ENCODE assay signal across 24 cellular contexts in the genomic region with DNA sequence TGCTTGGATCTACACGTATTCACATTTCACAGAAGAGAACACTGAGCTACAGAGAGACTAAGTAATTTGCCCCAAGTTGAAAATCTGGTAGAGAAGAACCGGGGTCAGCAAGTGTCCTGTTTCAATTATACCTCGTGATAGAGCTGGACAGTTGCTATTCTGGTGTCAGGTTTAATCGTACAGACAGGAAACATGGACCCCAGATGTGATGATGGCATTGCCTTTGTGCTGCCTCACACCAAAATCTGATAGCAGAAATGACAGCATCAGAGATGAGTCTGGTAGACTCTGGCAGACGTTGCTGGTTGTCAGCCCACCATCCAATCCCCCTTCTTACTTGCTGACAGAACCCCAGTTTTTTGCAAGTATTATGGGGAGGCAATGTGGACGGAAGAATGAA.
DNase-seq lines count a peak whose midpoint lies in the region; ATAC-seq, FAIRE-seq and TF ChIP-seq lines count a peak whose summit lies in the region.
"Had no signal": no experiment of that assay in that cellular context is flagged by ENCODE, and none has a peak within 500 bp of the region (broad histone marks: within the 10 kb centered on the region; RNA-seq: fewer than 3 reads in every experiment).

No MANE protein-coding gene starts in this region.

- no peak overlapping the region for H2BK5ac ChIP-seq in H1 (ENCODE audit: low read depth, low read length)

- H3K56ac ChIP-seq in H1 (replicated peaks; ENCODE audit: insufficient read length, low read depth, low read length) = no peak overlapping the region

- H2BK20ac ChIP-seq in H1 (ENCODE audit: low read length) = no peak overlapping the region

- H3K4me2 ChIP-seq in H1 (ENCODE audit: insufficient read depth in 1 of 2, low read depth in 2 of 2, low read length in 2 of 2) = no peak overlapping the region
- H3K4me2 ChIP-seq: GM23338 had no signal

- H2BK120ac ChIP-seq in H1 (replicated peaks; ENCODE audit: low read depth, low read length) = no peak overlapping the region

- no peak overlapping the region for H4K91ac ChIP-seq in H1 (replicated peaks; ENCODE audit: insufficient read length, low read length)

- H3K14ac ChIP-seq in H1 (ENCODE audit: insufficient read length) = no peak overlapping the region

- H3K4ac ChIP-seq in H1 (replicated peaks; ENCODE audit: insufficient read length, low read depth, low read length) = no peak overlapping the region

- 0 out of 2 replicates have a peak overlapping the region, but pooled peaks have one; percentile 35 for H2BK12ac ChIP-seq in H1 (ENCODE audit: low read depth, low read length)

- H3K9me3 ChIP-seq in AG04450 (ENCODE audit: control insufficient read depth, insufficient read depth, low read length) (peaks cover 3% of the 10 kb centered on the region; the same call in 1 of the 2 replicates), H1 (ENCODE audit: insufficient read depth in 2 of 2, low read depth in 1 of 2, low read length in 1 of 2) (no peaks in the 10 kb centered on the region), mesodermal cell (ENCODE audit: control insufficient read depth, low read length) (no peaks in the 10 kb centered on the region)

- TF ChIP-seq POLR2A in H1 (IDR thresholded peaks at IDR 0.05; ENCODE audit: control extremely low read depth in 1 of 2, low read depth in 2 of 2, low read length in 2 of 2) = no peak

- CTCF ChIA-PET in AG04450 (lab: Charles Lee) (no interaction called here), H1 (lab: Charles Lee; ENCODE audit: partially characterized antibody) (no interaction called here)

- no peak overlapping the region for H4K8ac ChIP-seq in H1 (ENCODE audit: extremely low read depth, insufficient read depth, low read length)

- FAIRE-seq in H1 (lab: Jason Lieb, UNC) = no peak
- FAIRE-seq: GM18507 had no signal

- H3K23me2 ChIP-seq in H1 (ENCODE audit: low read depth, low read length) = peaks cover 6% of the 10 kb centered on the region; the same call in 1 of the 2 replicates

- DNase-seq in AG04450 (ENCODE audit: low read depth, low spot score) = no peak
- DNase-seq in SK-N-DZ (ENCODE audit: low spot score) = peak; percentile 32
- DNase-seq in H1 (ENCODE audit: low read depth in 1 of 2, low spot score in 2 of 2) = no peak
- DNase-seq in GM19240 (ENCODE audit: insufficient read length, low spot score) = no peak
- no peak for DNase-seq in NCI-H2081 treated with DMSO at 0.1 percent for 48 hours (lab: John Stamatoyannopoulos, UW)
- DNase-seq in anterior cingulate cortex (lab: John Stamatoyannopoulos, UW) = no peak
- DNase-seq: ACHN; AML-193; C1 segment of cervical spinal cord; Calu3; CD8-positive, alpha-beta memory T cell; GDM1; MV-4-11; NCI-H1105 treated with DMSO at 0.1 percent for 48 hours; NCI-H1694; NCI-H2081; NCI-H2171 treated with DMSO at 0.1 percent for 48 hours; NCI-H526; SHP77 had no signal

- peak overlapping the region; percentile 98 for H3K27ac ChIP-seq in AG04450 (ENCODE audit: low read depth, low read length)
- no peak overlapping the region for H3K27ac ChIP-seq in H1 (ENCODE audit: low read depth, low read length)
- peak overlapping the region; percentile 61 for H3K27ac ChIP-seq in mesodermal cell (ENCODE audit: low read depth, low read length, severe bottlenecking)
- H3K27ac ChIP-seq: 22Rv1 had no signal

- no peak overlapping the region for H3K4me3 ChIP-seq in AG04450 (ENCODE audit: low read depth, low read length)
- H3K4me3 ChIP-seq in H1 (ENCODE audit: extremely low read depth in 1 of 4, insufficient read depth in 2 of 4, low read depth in 3 of 4, low read length in 4 of 4) = no peak overlapping the region
- no peak overlapping the region for H3K4me3 ChIP-seq in mesodermal cell (ENCODE audit: extremely low read depth, insufficient read depth, low read length, poor library complexity, severe bottlenecking)
- H3K4me3 ChIP-seq: GM23338 had no signal

- peaks cover 0 to 3% of the 10 kb centered on the region in 2 experiments for H4K20me1 ChIP-seq in H1 (replicated peaks in 1 of 2; ENCODE audit: control insufficient read depth in 1 of 2, insufficient read depth in 2 of 2, low read length in 2 of 2)

- no peak overlapping the region for H2BK15ac ChIP-seq in H1 (ENCODE audit: low read length)

- H3K79me2 ChIP-seq in H1 (ENCODE audit: control insufficient read depth in 1 of 2, insufficient read depth in 2 of 2, low read length in 2 of 2) = no peaks in the 10 kb centered on the region

- no peaks in the 10 kb centered on the region for H3K79me1 ChIP-seq in H1 (ENCODE audit: low read depth, low read length)

- WGBS in H1 (ENCODE audit: extremely low coverage in 1 of 2, insufficient coverage in 1 of 2, insufficient read length in 1 of 2, insufficient replicate concordance in 2 of 2, low coverage in 1 of 2, low lambda C conversion rate in 2 of 2, missing lambda C conversion rate in 1 of 2), 2 experiments = 88% methylated on average over 6 of the region's 6 CpGs; no CpG with 5 or more reads in 1 of the 2 experiments
- WGBS in mesodermal cell (ENCODE audit: insufficient coverage in 2 of 2), 2 experiments = 96 to 98% methylated on average over 5 of the region's 6 CpGs

- H4K5ac ChIP-seq in H1 (ENCODE audit: insufficient read length, low read depth, low read length) = no peak overlapping the region

- H3K4me1 ChIP-seq in H1 (replicated peaks in 1 of 4; ENCODE audit: control insufficient read depth in 3 of 4, insufficient read depth in 4 of 4, low read length in 3 of 4) (peaks cover 0 to 3% (median 0%) of the 10 kb centered on the region in 4 experiments; a peak in 1 of 7 replicates), mesodermal cell (ENCODE audit: control insufficient read depth, insufficient read depth, low read length, poor library complexity, severe bottlenecking) (peaks cover 54% of the 10 kb centered on the region)

- no peak overlapping the region for H2AFZ ChIP-seq in H1 (ENCODE audit: low read length)
- H2AFZ ChIP-seq: GM23338 had no signal

- H3K36me3 ChIP-seq in H1 (ENCODE audit: control insufficient read depth in 2 of 4, insufficient read depth in 4 of 4, low read length in 3 of 4) (no peaks in the 10 kb centered on the region; a peak in 1 of 8 replicates), mesodermal cell (ENCODE audit: control insufficient read depth, insufficient read depth, low read length) (no peaks in the 10 kb centered on the region)

- no peak overlapping the region for H2AK5ac ChIP-seq in H1 (ENCODE audit: low read depth, low read length)

- TF ChIP-seq RAD21 in H1 (IDR thresholded peaks at IDR 0.05 in 1 of 2, conservative IDR thresholded peaks at IDR 0.05 in 1 of 2; ENCODE audit: low read depth in 2 of 2, low read length in 2 of 2) = no peak

- H3K18ac ChIP-seq in H1 (ENCODE audit: extremely low read depth, low read length) = no peak overlapping the region

- TF ChIP-seq EP300 in H1 (IDR thresholded peaks at IDR 0.05; ENCODE audit: borderline replicate concordance in 1 of 2, low read depth in 2 of 2, low read length in 2 of 2) = no peak

- no peak for TF ChIP-seq CTCF in AG04450 (IDR thresholded peaks at IDR 0.05; ENCODE audit: low read depth, low read length)
- TF ChIP-seq CTCF in H1 (IDR thresholded peaks at IDR 0.05; ENCODE audit: control extremely low read depth in 1 of 3, insufficient read depth in 1 of 3, low read depth in 1 of 3, low read length in 3 of 3) = no peak

- POLR2A ChIA-PET in AG04450 (lab: Yijun Ruan, JAX) (interaction anchor here (0.7 to 3.1 kb wide), 5 partner anchors 57 to 235 kb away, joined by 3 to 18 read pairs (median 4); partner anchors contain the start of gene FOXF1), H1 (lab: Charles Lee; ENCODE audit: partially characterized antibody) (no interaction called here)

- H3K23ac ChIP-seq in H1 (ENCODE audit: insufficient read length) = no peak overlapping the region

- no peak overlapping the region for H3K9ac ChIP-seq in H1 (replicated peaks in 1 of 4; ENCODE audit: extremely low read depth in 1 of 4, low read depth in 3 of 4, low read length in 3 of 4)

- H3K27me3 ChIP-seq in AG04450 (ENCODE audit: control insufficient read depth, insufficient read depth, low read length) = no peaks in the 10 kb centered on the region
- H3K27me3 ChIP-seq in H1 (replicated peaks in 1 of 4; ENCODE audit: control insufficient read depth in 3 of 4, extremely low read depth in 1 of 4, insufficient read depth in 3 of 4, low read length in 3 of 4) = no peaks in the 10 kb centered on the region

- ATAC-seq in HG03520 (IDR thresholded peaks at IDR 0.05; ENCODE audit: unreplicated experiment) = no peak
- ATAC-seq: GM23338 had no signal

TF ChIP-seq in H1, 55 proteins besides CTCF, POLR2A, EP300 and RAD21:
- no peak for TF ChIP-seq GABPA (IDR thresholded peaks at IDR 0.05; ENCODE audit: borderline replicate concordance, insufficient read depth, low read length)
- TF ChIP-seq BACH1 (IDR thresholded peaks at IDR 0.05; ENCODE audit: low read length) = no peak
- TF ChIP-seq KDM5A (IDR thresholded peaks at IDR 0.05; ENCODE audit: low read length) = no peak
- TF ChIP-seq HDAC6 (IDR thresholded peaks at IDR 0.05; ENCODE audit: low read depth, low read length) = no peak
- no peak for TF ChIP-seq RNF2 (IDR thresholded peaks at IDR 0.05; ENCODE audit: borderline replicate concordance, low read depth, low read length, missing control alignments, poor library complexity, severe bottlenecking)
- no peak for TF ChIP-seq SIRT6 (IDR thresholded peaks at IDR 0.05; ENCODE audit: low read length)
- no peak for TF ChIP-seq TAF7 (optimal IDR thresholded peaks at IDR 0.05; ENCODE audit: borderline replicate concordance, low read depth, low read length)
- TF ChIP-seq FOSL1 (IDR thresholded peaks at IDR 0.05; ENCODE audit: insufficient read depth, low read depth, low read length) = no peak
- TF ChIP-seq ZNF274 (IDR thresholded peaks at IDR 0.05; ENCODE audit: borderline replicate concordance, extremely low read depth, low read length) = no peak
- TF ChIP-seq NANOG (IDR thresholded peaks at IDR 0.05; ENCODE audit: insufficient read depth, low read depth, low read length, poor library complexity, severe bottlenecking) = no peak
- TF ChIP-seq, protein P1, sequence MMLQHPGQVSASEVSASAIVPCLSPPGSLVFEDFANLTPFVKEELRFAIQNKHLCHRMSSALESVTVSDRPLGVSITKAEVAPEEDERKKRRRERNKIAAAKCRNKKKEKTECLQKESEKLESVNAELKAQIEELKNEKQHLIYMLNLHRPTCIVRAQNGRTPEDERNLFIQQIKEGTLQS (IDR thresholded peaks at IDR 0.05; ENCODE audit: insufficient read depth, low read depth, low read length) = no peak
